Comparison of ENCODE assay signal across 20 cellular contexts in the genomic region with DNA sequence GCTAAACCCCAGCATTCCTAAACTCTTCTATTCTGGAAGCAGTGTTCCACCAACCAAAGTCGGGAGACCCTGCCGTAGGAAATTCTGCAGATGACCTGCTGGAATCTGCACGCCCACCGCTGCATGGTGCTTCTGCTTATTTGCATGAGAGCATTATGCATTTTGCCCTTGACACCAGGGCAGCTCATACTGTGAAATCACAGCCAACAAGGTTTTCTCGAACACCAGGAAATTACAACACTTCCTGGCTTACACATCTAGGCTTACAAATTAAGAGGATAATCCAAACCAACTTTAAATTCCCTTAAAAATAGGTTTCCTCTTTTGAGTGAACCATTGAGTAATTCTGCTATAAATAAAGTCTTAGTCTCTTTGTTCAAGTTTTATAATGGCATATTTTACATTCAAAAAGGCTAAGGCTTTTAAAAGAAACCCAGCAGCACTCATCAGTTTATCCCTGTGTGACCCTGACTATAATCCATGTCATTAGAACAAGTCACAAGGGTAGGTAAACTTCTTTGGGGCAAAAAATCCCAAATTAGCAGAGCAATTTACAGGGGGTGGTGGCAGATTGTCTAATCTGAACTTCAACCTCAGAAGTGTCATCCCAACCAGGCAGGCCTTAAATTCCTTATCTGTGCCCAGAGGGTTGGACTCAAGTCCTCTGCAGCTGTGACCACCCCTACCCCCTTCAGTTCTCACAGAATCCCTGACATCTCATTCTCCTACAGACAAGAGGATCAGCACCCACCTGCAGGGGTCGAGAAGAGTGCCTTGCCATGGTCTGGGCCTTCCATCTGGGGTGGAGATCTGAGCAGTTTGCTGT. TPM values are rescaled to one million over a fixed set of nuclear protein-coding genes. Genes with fewer than 3 reads are reported as not detected.
DNase-seq lines count a peak whose midpoint lies in the region; ATAC-seq and TF ChIP-seq lines count a peak whose summit lies in the region.
"Had no signal": no experiment of that assay in that cellular context is flagged by ENCODE, and none has a peak within 500 bp of the region (broad histone marks: within the 10 kb centered on the region; RNA-seq: fewer than 3 reads in every experiment).

No MANE protein-coding gene starts in this region.

- no peak for TF ChIP-seq POLR2A in spleen (IDR thresholded peaks at IDR 0.05)

- peak overlapping the region in 5 of 8 donors; percentile 41 to 69 (median 61) for H3K27ac ChIP-seq in spleen
- H3K27ac ChIP-seq: ovary, stomach, upper lobe of left lung, WERI-Rb-1 had no signal

- DNase-seq in SIG-M5 treated with dmso at 0.1 percent for 504 hours (lab: John Stamatoyannopoulos, UW; ENCODE audit: unreplicated experiment), result peak; percentile 79
- DNase-seq in SIG-M5 (lab: John Stamatoyannopoulos, UW), result no peak
- peak; percentile 96 for DNase-seq in NOMO-1 treated with DMSO at 0.1 percent for 48 hours (lab: John Stamatoyannopoulos, UW; ENCODE audit: unreplicated experiment)
- DNase-seq in fibroblast of gingiva (ENCODE audit: low read depth), result peak; percentile 20
- DNase-seq in spleen, result no peak
- DNase-seq in activated CD4-positive, alpha-beta T cell treated with anti-CD3 and anti-CD28 coated beads, Interleukin-2, amount 50 U/mL, for 1 hour, result no peak
- no peak for DNase-seq in NCI-H1694 (lab: John Stamatoyannopoulos, UW)
- DNase-seq: 8988T; activated CD4-positive, alpha-beta T cell treated with anti-CD3 and anti-CD28 coated beads, Interleukin-2, amount 50 U/mL, for 4 hours; amniotic stem cell; effector CD8-positive, alpha-beta T cell; islet precursor cell; mesendoderm; naive thymus-derived CD8-positive, alpha-beta T cell; T-helper 17 cell; WERI-Rb-1 had no signal

- no peaks in the 10 kb centered on the region for H3K36me3 ChIP-seq in spleen
- H3K36me3 ChIP-seq: ovary, upper lobe of left lung, WERI-Rb-1 had no signal

- intact Hi-C loops in spleen (cut with DNase I; ENCODE audit: low total_unique reads), result no loop called here

- no peak for ATAC-seq in HG03280 (IDR thresholded peaks at IDR 0.05; ENCODE audit: unreplicated experiment)
- ATAC-seq: naive thymus-derived CD8-positive, alpha-beta T cell; T-helper 17 cell had no signal

- H3K9me3 ChIP-seq in spleen, result no peaks in the 10 kb centered on the region
- H3K9me3 ChIP-seq: ovary, stomach, upper lobe of left lung had no signal

- peaks cover 4 to 42% (median 24%) of the 10 kb centered on the region in 6 donors for H3K4me1 ChIP-seq in spleen

- WGBS in spleen, 5 donors, result 28 to 62% (median 36%) methylated on average over 6 of the region's 6 CpGs

- H3K4me3 ChIP-seq in spleen, result no peak overlapping the region
- H3K4me3 ChIP-seq: ovary, stomach, upper lobe of left lung had no signal

- H3K27me3 ChIP-seq in spleen (replicated peaks in 1 of 7), result no peaks in the 10 kb centered on the region
- H3K27me3 ChIP-seq: ovary, stomach, upper lobe of left lung had no signal

- TF ChIP-seq CTCF in spleen (IDR thresholded peaks at IDR 0.05 in 8 of 11, conservative IDR thresholded peaks at IDR 0.05 in 3 of 11), result no peak

RNA-seq across cellular contexts. Expression of gene RBP1, which starts 33.5 kb away (rescaled TPM):
- total RNA-seq in spleen, result 10 to 100 TPM; 25.8 to 48.1 (median 34.0) TPM
- polyA plus RNA-seq in spleen, result 10 to 100 TPM; 21.0 to 29.4 (median 21.6) TPM
- total RNA-seq: naive thymus-derived CD8-positive, alpha-beta T cell; T-helper 17 cell had no signal
- polyA plus RNA-seq: naive thymus-derived CD8-positive, alpha-beta T cell had no signal

Comparison
In these comparisons a context has a peak if more than half of its experiments do, and no peak if none do; other contexts are left out.
1. DNase-seq: peak in SIG-M5 treated with dmso at 0.1 percent for 504 hours (single experiment), NOMO-1 treated with DMSO at 0.1 percent for 48 hours (single experiment) and fibroblast of gingiva (single experiment); none in SIG-M5 (single experiment), spleen (single experiment), activated CD4-positive, alpha-beta T cell treated with anti-CD3 and anti-CD28 coated beads, Interleukin-2, amount 50 U/mL, for 1 hour (single experiment) and NCI-H1694 (single experiment).